In the genomic region with DNA sequence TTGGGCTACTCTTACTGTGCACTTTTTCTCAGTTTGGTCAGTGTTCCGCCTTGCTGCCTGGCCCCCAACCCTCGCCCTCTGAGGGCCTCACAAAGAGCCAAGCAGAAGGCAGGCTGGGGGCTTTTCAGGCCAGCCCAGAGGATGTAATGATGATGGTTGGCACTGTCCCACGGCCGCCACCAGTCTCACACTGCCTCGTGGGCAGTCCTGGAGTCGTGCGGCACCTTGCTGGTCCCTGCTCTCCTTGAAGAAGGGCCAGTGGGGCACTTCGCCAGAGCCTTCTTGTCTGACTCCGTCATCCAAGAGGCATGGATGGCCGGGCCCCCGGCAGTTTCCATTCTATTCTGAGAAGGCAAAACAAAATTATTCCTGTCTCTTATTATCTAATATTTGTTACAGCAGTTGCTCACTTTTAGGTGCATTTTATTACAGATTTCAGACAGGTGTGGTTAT, we compare ENCODE assay signal across 16 cellular contexts. TPM values are rescaled to one million over a fixed set of nuclear protein-coding genes. Genes with fewer than 3 reads are reported as not detected.
DNase-seq lines count a peak whose midpoint lies in the region; ATAC-seq, FAIRE-seq and TF ChIP-seq lines count a peak whose summit lies in the region.
"Had no signal": no experiment of that assay in that cellular context is flagged by ENCODE, and none has a peak within 500 bp of the region (broad histone marks: within the 10 kb centered on the region; RNA-seq: fewer than 3 reads in every experiment).

No MANE protein-coding gene starts in this region.

- no peak overlapping the region for H3K9ac ChIP-seq in kidney (ENCODE audit: low read length in 2 of 2)

- H3K36me3 Mint-ChIP-seq in activated T-helper 2 cell treated with anti-CD3 and anti-CD28 coated beads, Interferon-gamma antibody, Interleukin-2, Interleukin-4, amounts not matched to agents 10 μg/mL and 5 μg/mL and 100 μg/mL, durations not matched to agents 14 hours and 24 hours and 36 hours (ENCODE audit: low read depth) = peaks cover 53% of the 10 kb centered on the region
- H3K36me3 Mint-ChIP-seq in endothelial cell (ENCODE audit: low read depth, unreplicated experiment) = peaks cover 15% of the 10 kb centered on the region

- H3K4me1 ChIP-seq in left ventricle myocardium inferior = peaks cover 77% of the 10 kb centered on the region
- peaks cover 23 to 34% of the 10 kb centered on the region in 2 donors for H3K4me1 ChIP-seq in kidney (ENCODE audit: control insufficient read depth in 1 of 2, insufficient read depth in 1 of 2, low read depth in 1 of 2, low read length in 2 of 2)
- H3K4me1 ChIP-seq in upper lobe of right lung = peaks cover 56% of the 10 kb centered on the region

- H3K27me3 ChIP-seq in left ventricle myocardium inferior (ENCODE audit: low read depth) (no peaks in the 10 kb centered on the region), upper lobe of right lung (no peaks in the 10 kb centered on the region)
- H3K27me3 ChIP-seq: stomach had no signal

- H3K27me3 Mint-ChIP-seq in activated T-helper 2 cell treated with anti-CD3 and anti-CD28 coated beads, Interferon-gamma antibody, Interleukin-2, Interleukin-4, amounts not matched to agents 10 μg/mL and 5 μg/mL and 100 μg/mL, durations not matched to agents 14 hours and 24 hours and 36 hours (ENCODE audit: low read depth) = no peaks in the 10 kb centered on the region
- H3K27me3 Mint-ChIP-seq in endothelial cell (ENCODE audit: unreplicated experiment) = no peaks in the 10 kb centered on the region
- H3K27me3 Mint-ChIP-seq: IgD-negative memory B cell had no signal

- TF ChIP-seq CTCF in left ventricle myocardium inferior (IDR thresholded peaks at IDR 0.05; ENCODE audit: borderline replicate concordance) (no peak), kidney (IDR thresholded peaks at IDR 0.05; ENCODE audit: borderline replicate concordance, extremely low read depth, insufficient read depth) (no peak), upper lobe of right lung (IDR thresholded peaks at IDR 0.05) (no peak), endothelial cell (IDR thresholded peaks at IDR 0.05; ENCODE audit: unreplicated experiment) (no peak)

- H3K36me3 ChIP-seq in left ventricle myocardium inferior (peaks cover 19% of the 10 kb centered on the region), kidney (ENCODE audit: control insufficient read depth in 1 of 2, insufficient read depth in 2 of 2, low read length in 2 of 2) (peaks cover 4 to 6% of the 10 kb centered on the region in 2 donors), upper lobe of right lung (peaks cover 18% of the 10 kb centered on the region)

- intact Hi-C loops in left ventricle myocardium inferior (cut with micrococcal nuclease) (no loop called here), cardiac septum (cut with DNase I) (no loop called here), kidney (cut with DNase I) (no loop called here), upper lobe of right lung (cut with DNase I) (no loop called here)
- intact Hi-C loops in activated T-helper 2 cell treated with anti-CD3 and anti-CD28 coated beads, Interferon-gamma antibody, Interleukin-2, Interleukin-4, amounts not matched to agents 10 μg/mL and 5 μg/mL and 100 μg/mL, durations not matched to agents 14 hours and 24 hours and 36 hours (cut with micrococcal nuclease) = no loop called here

- H3K4me3 ChIP-seq in left ventricle myocardium inferior (no peak overlapping the region), kidney (ENCODE audit: low read length in 2 of 2) (no peak overlapping the region), upper lobe of right lung (no peak overlapping the region)
- H3K4me3 ChIP-seq: skin epidermis, stomach had no signal

- H3K4me1 Mint-ChIP-seq in activated T-helper 2 cell treated with anti-CD3 and anti-CD28 coated beads, Interferon-gamma antibody, Interleukin-2, Interleukin-4, amounts not matched to agents 10 μg/mL and 5 μg/mL and 100 μg/mL, durations not matched to agents 14 hours and 24 hours and 36 hours (ENCODE audit: low read depth) = peaks cover 63% of the 10 kb centered on the region
- peaks cover 21% of the 10 kb centered on the region for H3K4me1 Mint-ChIP-seq in endothelial cell (ENCODE audit: unreplicated experiment)

- no peak for ATAC-seq in upper lobe of right lung
- ATAC-seq in HG03196 (IDR thresholded peaks at IDR 0.05; ENCODE audit: unreplicated experiment) = no peak

- H3K27ac ChIP-seq in left ventricle myocardium inferior (replicated peaks) = peak overlapping the region; percentile 21
- no peak overlapping the region for H3K27ac ChIP-seq in kidney (ENCODE audit: low read depth in 2 of 2, low read length in 2 of 2)
- H3K27ac ChIP-seq in upper lobe of right lung = no peak overlapping the region

- no peak for FAIRE-seq in kidney (lab: Jason Lieb, UNC)

- H3K9me3 ChIP-seq in left ventricle myocardium inferior (replicated peaks) (no peaks in the 10 kb centered on the region), kidney (ENCODE audit: control insufficient read depth in 1 of 2, low read length in 2 of 2) (no peaks in the 10 kb centered on the region), upper lobe of right lung (no peaks in the 10 kb centered on the region)
- H3K9me3 ChIP-seq: stomach had no signal

- DNase-seq in left ventricle myocardium inferior (peak; percentile 32), cardiac septum (ENCODE audit: low spot score) (no peak), kidney (peak; percentile 65), upper lobe of right lung (peak; percentile 64), endothelial cell (ENCODE audit: low spot score) (no peak)
- DNase-seq in activated T-helper 2 cell treated with anti-CD3 and anti-CD28 coated beads, Interferon-gamma antibody, Interleukin-2, Interleukin-4, amounts not matched to agents 10 μg/mL and 5 μg/mL and 100 μg/mL, durations not matched to agents 14 hours and 24 hours and 36 hours (ENCODE audit: low spot score) = no peak
- DNase-seq in activated naive CD4-positive, alpha-beta T cell treated with anti-CD3 and anti-CD28 coated beads, Interleukin-2, amount 50 U/mL, for 16 hours = no peak
- DNase-seq: amniotic stem cell, DND-41, NCI-H1092 treated with DMSO at 0.1 percent for 48 hours, NCI-H2227 treated with DMSO at 0.1 percent for 48 hours, stomach had no signal

- H3K4me3 Mint-ChIP-seq in activated T-helper 2 cell treated with anti-CD3 and anti-CD28 coated beads, Interferon-gamma antibody, Interleukin-2, Interleukin-4, amounts not matched to agents 10 μg/mL and 5 μg/mL and 100 μg/mL, durations not matched to agents 14 hours and 24 hours and 36 hours (ENCODE audit: low read depth) = no peak overlapping the region
- H3K4me3 Mint-ChIP-seq in endothelial cell (ENCODE audit: unreplicated experiment) = no peak overlapping the region
- H3K4me3 Mint-ChIP-seq: nephron had no signal

- H3K9me3 Mint-ChIP-seq in activated T-helper 2 cell treated with anti-CD3 and anti-CD28 coated beads, Interferon-gamma antibody, Interleukin-2, Interleukin-4, amounts not matched to agents 10 μg/mL and 5 μg/mL and 100 μg/mL, durations not matched to agents 14 hours and 24 hours and 36 hours = no peaks in the 10 kb centered on the region
- H3K9me3 Mint-ChIP-seq in endothelial cell (ENCODE audit: unreplicated experiment) = no peaks in the 10 kb centered on the region
- H3K9me3 Mint-ChIP-seq: IgD-negative memory B cell, nephron had no signal

- peak overlapping the region; percentile 66 for H3K27ac Mint-ChIP-seq in activated T-helper 2 cell treated with anti-CD3 and anti-CD28 coated beads, Interferon-gamma antibody, Interleukin-2, Interleukin-4, amounts not matched to agents 10 μg/mL and 5 μg/mL and 100 μg/mL, durations not matched to agents 14 hours and 24 hours and 36 hours
- H3K27ac Mint-ChIP-seq in endothelial cell (ENCODE audit: unreplicated experiment) = no peak overlapping the region

RNA-seq across cellular contexts. Expression of gene TENT4A, which starts 21.0 kb away (rescaled TPM):
- total RNA-seq in left ventricle myocardium inferior (9.5 TPM), cardiac septum (18.4 TPM), kidney (22.8 TPM), upper lobe of right lung (19.9 TPM), endothelial cell (ENCODE audit: unreplicated experiment) (24.7 TPM)
- total RNA-seq in activated T-helper 2 cell treated with anti-CD3 and anti-CD28 coated beads, Interferon-gamma antibody, Interleukin-2, Interleukin-4, amounts not matched to agents 10 μg/mL and 5 μg/mL and 100 μg/mL, durations not matched to agents 14 hours and 24 hours and 36 hours = 39.4 and 40.1 TPM in 2 replicates
- polyA plus RNA-seq in kidney (ENCODE audit: insufficient read depth, low read depth, low replicate concordance) = 4.8 TPM

Comparison
In these comparisons a context has a peak if more than half of its experiments do, and no peak if none do; other contexts are left out.
1. DNase-seq: peak in left ventricle myocardium inferior (single experiment), kidney (single experiment) and upper lobe of right lung (single experiment); none in cardiac septum (single experiment), activated T-helper 2 cell treated with anti-CD3 and anti-CD28 coated beads, Interferon-gamma antibody, Interleukin-2, Interleukin-4, amounts not matched to agents 10 μg/mL and 5 μg/mL and 100 μg/mL, durations not matched to agents 14 hours and 24 hours and 36 hours (single experiment), endothelial cell (single experiment) and activated naive CD4-positive, alpha-beta T cell treated with anti-CD3 and anti-CD28 coated beads, Interleukin-2, amount 50 U/mL, for 16 hours (single experiment).